Comparison of ENCODE assay signal across 13 cellular contexts in the genomic region with DNA sequence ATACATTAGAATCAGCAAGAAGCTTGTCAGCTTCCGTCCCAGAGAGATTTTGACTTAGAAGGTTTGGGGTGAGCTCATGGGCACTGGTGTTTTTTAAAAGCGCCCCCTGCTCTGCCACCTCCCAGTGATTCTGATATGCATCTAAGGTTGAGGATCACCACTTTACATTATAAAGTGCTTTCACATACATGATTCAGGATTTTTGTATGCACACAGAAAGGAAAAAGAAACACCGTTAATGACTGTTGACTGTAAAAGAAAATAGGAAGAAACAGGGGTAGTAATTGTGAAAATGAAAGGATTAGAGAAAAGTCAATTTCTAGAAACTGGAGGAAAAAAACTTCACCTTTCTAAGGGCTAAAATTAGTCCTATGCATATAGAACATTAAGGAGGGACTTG. TPM values are rescaled to one million over a fixed set of nuclear protein-coding genes. Genes with fewer than 3 reads are reported as not detected.
DNase-seq lines count a peak whose midpoint lies in the region; ATAC-seq, FAIRE-seq and TF ChIP-seq lines count a peak whose summit lies in the region.
"Had no signal": no experiment of that assay in that cellular context is flagged by ENCODE, and none has a peak within 500 bp of the region (broad histone marks: within the 10 kb centered on the region; RNA-seq: fewer than 3 reads in every experiment).

No MANE protein-coding gene starts in this region.

- H3K9me3 ChIP-seq in tibial artery, result no peaks in the 10 kb centered on the region
- H3K9me3 ChIP-seq in heart left ventricle, result no peaks in the 10 kb centered on the region
- H3K9me3 ChIP-seq: pancreas had no signal

- peaks cover 3% of the 10 kb centered on the region for H3K36me3 Mint-ChIP-seq in activated T-helper 2 cell treated with anti-CD3 and anti-CD28 coated beads, Interferon-gamma antibody, Interleukin-2, Interleukin-4, amounts not matched to agents 10 μg/mL and 5 μg/mL and 100 μg/mL, durations not matched to agents 14 hours and 24 hours and 36 hours (ENCODE audit: low read depth)
- H3K36me3 Mint-ChIP-seq: CD4-positive, alpha-beta memory T cell had no signal

- H3K4me1 ChIP-seq in tibial artery (no peaks in the 10 kb centered on the region), heart left ventricle (no peaks in the 10 kb centered on the region)
- H3K4me1 ChIP-seq: pancreas had no signal

- peak overlapping the region; percentile 67 for H3K27ac Mint-ChIP-seq in activated T-helper 2 cell treated with anti-CD3 and anti-CD28 coated beads, Interferon-gamma antibody, Interleukin-2, Interleukin-4, amounts not matched to agents 10 μg/mL and 5 μg/mL and 100 μg/mL, durations not matched to agents 14 hours and 24 hours and 36 hours

- H3K9me3 Mint-ChIP-seq in activated T-helper 2 cell treated with anti-CD3 and anti-CD28 coated beads, Interferon-gamma antibody, Interleukin-2, Interleukin-4, amounts not matched to agents 10 μg/mL and 5 μg/mL and 100 μg/mL, durations not matched to agents 14 hours and 24 hours and 36 hours, result no peaks in the 10 kb centered on the region
- H3K9me3 Mint-ChIP-seq: CD4-positive, alpha-beta memory T cell had no signal

- ATAC-seq in GM19324 (IDR thresholded peaks at IDR 0.05; ENCODE audit: low FRiP score, unreplicated experiment), result peak; percentile 44
- ATAC-seq in HG03039 (IDR thresholded peaks at IDR 0.05; ENCODE audit: unreplicated experiment), result peak; percentile 50
- no peak for ATAC-seq in heart left ventricle
- ATAC-seq: esophagus mucosa, pancreas had no signal

- H3K36me3 ChIP-seq in tibial artery (no peaks in the 10 kb centered on the region), heart left ventricle (no peaks in the 10 kb centered on the region)
- H3K36me3 ChIP-seq: pancreas had no signal

- no peak overlapping the region for H3K4me3 ChIP-seq in tibial artery
- H3K4me3 ChIP-seq in heart left ventricle, result no peak overlapping the region
- H3K4me3 ChIP-seq: lung, pancreas had no signal

- 61 to 82% (median 72%) methylated on average over 3 of the region's 3 CpGs for WGBS in heart left ventricle, 4 donors

- no peaks in the 10 kb centered on the region for H3K27me3 ChIP-seq in tibial artery
- no peaks in the 10 kb centered on the region for H3K27me3 ChIP-seq in heart left ventricle
- H3K27me3 ChIP-seq: pancreas had no signal

- H3K27me3 Mint-ChIP-seq in activated T-helper 2 cell treated with anti-CD3 and anti-CD28 coated beads, Interferon-gamma antibody, Interleukin-2, Interleukin-4, amounts not matched to agents 10 μg/mL and 5 μg/mL and 100 μg/mL, durations not matched to agents 14 hours and 24 hours and 36 hours (ENCODE audit: low read depth), result no peaks in the 10 kb centered on the region
- H3K27me3 Mint-ChIP-seq: CD4-positive, alpha-beta memory T cell had no signal

- H3K4me1 Mint-ChIP-seq in activated T-helper 2 cell treated with anti-CD3 and anti-CD28 coated beads, Interferon-gamma antibody, Interleukin-2, Interleukin-4, amounts not matched to agents 10 μg/mL and 5 μg/mL and 100 μg/mL, durations not matched to agents 14 hours and 24 hours and 36 hours (ENCODE audit: low read depth), result peaks cover 26% of the 10 kb centered on the region

- H3K4me3 Mint-ChIP-seq in activated T-helper 2 cell treated with anti-CD3 and anti-CD28 coated beads, Interferon-gamma antibody, Interleukin-2, Interleukin-4, amounts not matched to agents 10 μg/mL and 5 μg/mL and 100 μg/mL, durations not matched to agents 14 hours and 24 hours and 36 hours (ENCODE audit: low read depth), result peak overlapping the region; percentile 49

- intact Hi-C loops in activated T-helper 2 cell treated with anti-CD3 and anti-CD28 coated beads, Interferon-gamma antibody, Interleukin-2, Interleukin-4, amounts not matched to agents 10 μg/mL and 5 μg/mL and 100 μg/mL, durations not matched to agents 14 hours and 24 hours and 36 hours (cut with micrococcal nuclease), result loop anchor here (5.0 kb wide), 1 partner anchor 33 kb away; no protein-coding TSS in a partner anchor
- intact Hi-C loops in tibial artery (cut with DNase I; ENCODE audit: low total_unique reads), result no loop called here
- intact Hi-C loops in heart left ventricle (cut with DNase I), result no loop called here

- peak; percentile 76 for FAIRE-seq in GM18507 (lab: Jason Lieb, UNC)
- FAIRE-seq: pancreas had no signal

- no peak for TF ChIP-seq POLR2A in heart left ventricle (IDR thresholded peaks at IDR 0.05)

- TF ChIP-seq CTCF in tibial artery (IDR thresholded peaks at IDR 0.05), result no peak
- TF ChIP-seq CTCF in heart left ventricle (IDR thresholded peaks at IDR 0.05), result no peak

- DNase-seq in GM18507 (ENCODE audit: extremely low spot score, insufficient read length, low read depth), result no peak
- no peak for DNase-seq in activated T-helper 2 cell treated with anti-CD3 and anti-CD28 coated beads, Interferon-gamma antibody, Interleukin-2, Interleukin-4, amounts not matched to agents 10 μg/mL and 5 μg/mL and 100 μg/mL, durations not matched to agents 14 hours and 24 hours and 36 hours (ENCODE audit: low spot score)
- DNase-seq in tibial artery, result no peak
- DNase-seq in heart left ventricle, result no peak
- DNase-seq in HuH-7.5 (ENCODE audit: low spot score), result no peak
- no peak for DNase-seq in NCI-H1092 treated with DMSO at 0.1 percent for 48 hours (lab: John Stamatoyannopoulos, UW)
- DNase-seq: CD4-positive, alpha-beta memory T cell; pancreas; stimulated activated naive CD4-positive, alpha-beta T cell had no signal

- H3K27ac ChIP-seq in tibial artery (no peak overlapping the region), heart left ventricle (no peak overlapping the region)
- H3K27ac ChIP-seq: pancreas had no signal

RNA-seq across cellular contexts. Expression of gene PLCXD2, which starts 25.6 kb away (rescaled TPM):
- total RNA-seq in activated T-helper 2 cell treated with anti-CD3 and anti-CD28 coated beads, Interferon-gamma antibody, Interleukin-2, Interleukin-4, amounts not matched to agents 10 μg/mL and 5 μg/mL and 100 μg/mL, durations not matched to agents 14 hours and 24 hours and 36 hours, result 6.3 and 6.4 TPM in 2 replicates
- 1 to 10 TPM in 8 of 9 donors, under 1 TPM in 1; 0.69 to 6.0 (median 2.8) TPM for total RNA-seq in heart left ventricle
- 1 to 10 TPM; 1.0 to 1.6 TPM for polyA plus RNA-seq in heart left ventricle

Comparison
In these comparisons a context has a peak if more than half of its experiments do, and no peak if none do; other contexts are left out.
1. ATAC-seq: peak in GM19324 (single experiment) and HG03039 (single experiment); none in heart left ventricle (0 of 4).